Comparison of ENCODE assay signal across 1 cellular context in the genomic region with DNA sequence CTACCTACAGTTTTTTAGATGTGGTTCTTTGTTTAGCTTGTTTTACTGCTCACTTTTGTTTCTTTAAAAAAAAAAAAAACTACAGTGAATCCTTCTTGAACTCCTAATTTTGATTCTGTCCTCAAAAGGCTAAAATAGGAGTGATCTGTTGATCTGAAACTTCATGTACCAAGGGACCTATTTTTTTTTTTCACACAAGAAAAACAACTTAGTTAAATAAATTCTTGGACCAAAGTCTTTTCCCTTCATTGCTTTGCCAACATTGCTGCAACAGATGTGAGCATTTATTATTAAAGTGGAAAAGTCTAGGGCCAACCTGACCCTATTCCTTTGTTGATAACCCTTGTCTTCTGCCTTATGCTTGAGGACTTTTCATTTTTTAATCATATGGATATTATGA.
TF ChIP-seq lines count a peak whose summit lies in the region.

No MANE protein-coding gene starts in this region.

TF ChIP-seq in HepG2, 621 proteins besides CTCF, POLR2A, EP300 and RAD21 (continued from another document):
- TF ChIP-seq MXD4 (CRISPR knock-in tag; IDR thresholded peaks at IDR 0.05): no peak
